ENCODE assay signal across 21 cellular contexts in genomic region chr2:236668531-236668969, GRCh38.
"Had no signal": no experiment of that assay in that cellular context is flagged by ENCODE, and none has a peak within 500 bp of the region (broad histone marks: within the 10 kb centered on the region; RNA-seq: fewer than 3 reads in every experiment).

No MANE protein-coding gene starts in this region.

- H3K4me3 Mint-ChIP-seq: activated CD4-positive, alpha-beta memory T cell treated with anti-CD3 and anti-CD28 coated beads, Interleukin-2, amount 10 ng/mL, durations not matched to agents 7 days and 5 days; activated CD4-positive, alpha-beta T cell treated with anti-CD3 and anti-CD28 coated beads, Interleukin-2, amount 10 ng/mL, durations not matched to agents 7 days and 5 days; activated T-helper 1 cell treated with anti-CD3 and anti-CD28 coated beads, Interleukin-12 subunit alpha, Interleukin-12 subunit beta, Interleukin-2, Interleukin-4 antibody, amounts not matched to agents 30 ng/mL and 10 ng/mL and 1 ng/mL, durations not matched to agents 14 hours and 24 hours and 36 hours; memory B cell; natural killer cell treated with Interleukin-12 subunit alpha and Interleukin-12 subunit beta and Interleukin-15 and Interleukin-18, amount 100 ng/mL, for 72 hours; stimulated activated naive B cell treated with anti-CD40 and anti-IgM and Interleukin-4, amounts not matched to agents 10 μg/mL and 1 μg/mL and 100 μg/mL, for 72 hours; WTC11 had no signal

- H3K27me3 Mint-ChIP-seq: activated CD4-positive, alpha-beta T cell treated with anti-CD3 and anti-CD28 coated beads, Interleukin-2, amount 10 ng/mL, durations not matched to agents 7 days and 5 days had no signal

- H3K9me3 Mint-ChIP-seq: activated CD4-positive, alpha-beta memory T cell treated with anti-CD3 and anti-CD28 coated beads, Interleukin-2, amount 10 ng/mL, durations not matched to agents 7 days and 5 days; activated CD4-positive, alpha-beta T cell treated with anti-CD3 and anti-CD28 coated beads, Interleukin-2, amount 10 ng/mL, durations not matched to agents 7 days and 5 days; activated T-helper 1 cell treated with anti-CD3 and anti-CD28 coated beads, Interleukin-12 subunit alpha, Interleukin-12 subunit beta, Interleukin-2, Interleukin-4 antibody, amounts not matched to agents 30 ng/mL and 10 ng/mL and 1 ng/mL, durations not matched to agents 14 hours and 24 hours and 36 hours; natural killer cell treated with Interleukin-12 subunit alpha and Interleukin-12 subunit beta and Interleukin-15 and Interleukin-18, amount 100 ng/mL, for 72 hours had no signal

- ATAC-seq: natural killer cell treated with Interleukin-12 subunit alpha and Interleukin-12 subunit beta and Interleukin-15 and Interleukin-18, amount 100 ng/mL, for 72 hours; stimulated activated naive B cell treated with anti-CD40 and anti-IgM and Interleukin-4, amounts not matched to agents 10 μg/mL and 1 μg/mL and 100 μg/mL, for 72 hours; upper lobe of right lung; WTC11 had no signal

- H3K27me3 ChIP-seq: SJCRH30, testis, upper lobe of right lung had no signal

- DNase-seq: activated CD4-positive, alpha-beta memory T cell treated with anti-CD3 and anti-CD28 coated beads, Interleukin-2, amount 10 ng/mL, durations not matched to agents 7 days and 5 days; activated CD4-positive, alpha-beta T cell treated with anti-CD3 and anti-CD28 coated beads for 1 hour; activated CD4-positive, alpha-beta T cell treated with anti-CD3 and anti-CD28 coated beads, Interleukin-2, amount 10 ng/mL, durations not matched to agents 7 days and 5 days; activated gamma-delta T cell treated with Interleukin-2 at 50 U/mL for 16 hours; activated naive CD4-positive, alpha-beta T cell treated with anti-CD3 and anti-CD28 coated beads, Interleukin-2, amount 50 U/mL, for 16 hours; amniotic stem cell; cortex of kidney; foreskin fibroblast; hippocampal formation; SJCRH30; stimulated activated CD4-positive, alpha-beta T cell treated with anti-CD3 and anti-CD28 coated beads, Interleukin-2, amount 100 ng/mL, for 24 hours; stimulated activated naive B cell treated with anti-CD40 and anti-IgM and Interleukin-4, amounts not matched to agents 10 μg/mL and 1 μg/mL and 100 μg/mL, for 72 hours; T-helper 2 cell; testis; upper lobe of right lung had no signal

- H3K27ac ChIP-seq: SJCRH30, testis, upper lobe of right lung had no signal

- H3K4me3 ChIP-seq: SJCRH30, smooth muscle cell, testis, upper lobe of right lung had no signal

- H3K36me3 Mint-ChIP-seq: memory B cell; natural killer cell treated with Interleukin-12 subunit alpha and Interleukin-12 subunit beta and Interleukin-15 and Interleukin-18, amount 100 ng/mL, for 72 hours; stimulated activated naive B cell treated with anti-CD40 and anti-IgM and Interleukin-4, amounts not matched to agents 10 μg/mL and 1 μg/mL and 100 μg/mL, for 72 hours had no signal

- H3K4me1 Mint-ChIP-seq: activated CD4-positive, alpha-beta memory T cell treated with anti-CD3 and anti-CD28 coated beads, Interleukin-2, amount 10 ng/mL, durations not matched to agents 7 days and 5 days; activated CD4-positive, alpha-beta T cell treated with anti-CD3 and anti-CD28 coated beads, Interleukin-2, amount 10 ng/mL, durations not matched to agents 7 days and 5 days had no signal

- H3K9me3 ChIP-seq: SJCRH30, testis, upper lobe of right lung had no signal

- H3K27ac Mint-ChIP-seq: activated CD4-positive, alpha-beta memory T cell treated with anti-CD3 and anti-CD28 coated beads, Interleukin-2, amount 10 ng/mL, durations not matched to agents 7 days and 5 days; activated CD4-positive, alpha-beta T cell treated with anti-CD3 and anti-CD28 coated beads, Interleukin-2, amount 10 ng/mL, durations not matched to agents 7 days and 5 days; activated T-helper 1 cell treated with anti-CD3 and anti-CD28 coated beads, Interleukin-12 subunit alpha, Interleukin-12 subunit beta, Interleukin-2, Interleukin-4 antibody, amounts not matched to agents 30 ng/mL and 10 ng/mL and 1 ng/mL, durations not matched to agents 14 hours and 24 hours and 36 hours; memory B cell; natural killer cell treated with Interleukin-12 subunit alpha and Interleukin-12 subunit beta and Interleukin-15 and Interleukin-18, amount 100 ng/mL, for 72 hours; progenitor cell of endocrine pancreas; stimulated activated naive B cell treated with anti-CD40 and anti-IgM and Interleukin-4, amounts not matched to agents 10 μg/mL and 1 μg/mL and 100 μg/mL, for 72 hours; WTC11 had no signal

- H3K4me1 ChIP-seq: testis, upper lobe of right lung had no signal

- H3K36me3 ChIP-seq: SJCRH30, upper lobe of right lung had no signal
